ENCODE assay signal across 1 cellular context in genomic region chr10:93445097-93445960, GRCh38.
A peak's percentile ranks its signal among the peaks of the same experiment; 100 is the strongest.
TF ChIP-seq lines count a peak whose summit lies in the region.

No MANE protein-coding gene starts in this region.

TF ChIP-seq in HepG2, 621 proteins besides CTCF, POLR2A, EP300 and RAD21 (continued from another document and continues in another):
- 0 out of 2 replicates have a peak, but pooled peaks have one; percentile 8 for TF ChIP-seq ZNF281 (CRISPR knock-in tag; IDR thresholded peaks at IDR 0.05; ENCODE audit: borderline replicate concordance)
- peak; percentile 87 for TF ChIP-seq SAP130 (CRISPR knock-in tag; IDR thresholded peaks at IDR 0.05; ENCODE audit: low read depth)
- TF ChIP-seq ATF2 (CRISPR knock-in tag; IDR thresholded peaks at IDR 0.05), result 0 out of 2 replicates have a peak, but pooled peaks have one; percentile 17
- TF ChIP-seq RXRA (CRISPR knock-in tag; IDR thresholded peaks at IDR 0.05), result peak; percentile 40; the same call in 1 of the 2 replicates
- peak; percentile 73 for TF ChIP-seq ZNF331 (CRISPR knock-in tag; IDR thresholded peaks at IDR 0.05)
- 0 out of 2 replicates have a peak, but pooled peaks have one; percentile 38 for TF ChIP-seq ELF1 (CRISPR knock-in tag; IDR thresholded peaks at IDR 0.05)
- peak; percentile 31; the same call in 1 of the 2 replicates for TF ChIP-seq PAXIP1 (CRISPR knock-in tag; conservative IDR thresholded peaks at IDR 0.05)
- TF ChIP-seq FOXJ3 (CRISPR knock-in tag; IDR thresholded peaks at IDR 0.05; ENCODE audit: borderline replicate concordance), result peak; percentile 94
- TF ChIP-seq ZKSCAN8 (CRISPR knock-in tag; IDR thresholded peaks at IDR 0.05; ENCODE audit: borderline replicate concordance), result peak; percentile 52; the same call in 1 of the 2 replicates
- no peak for TF ChIP-seq GFI1 (CRISPR knock-in tag; IDR thresholded peaks at IDR 0.05; ENCODE audit: borderline replicate concordance)
- peak; percentile 52; the same call in 1 of the 2 replicates for TF ChIP-seq DRAP1 (CRISPR knock-in tag; IDR thresholded peaks at IDR 0.05)
- no peak for TF ChIP-seq RNF2 (conservative IDR thresholded peaks at IDR 0.05; ENCODE audit: low read depth)
- TF ChIP-seq ZNF362 (CRISPR knock-in tag; IDR thresholded peaks at IDR 0.05; ENCODE audit: borderline replicate concordance), result no peak
- peak; percentile 24; the same call in 1 of the 2 replicates for TF ChIP-seq USF2 (IDR thresholded peaks at IDR 0.05; ENCODE audit: low read depth, low read length)
- TF ChIP-seq USF2 (CRISPR knock-in tag; IDR thresholded peaks at IDR 0.05; ENCODE audit: borderline replicate concordance), result peak; percentile 52; the same call in 1 of the 2 replicates
- TF ChIP-seq CREBL2 (CRISPR knock-in tag; IDR thresholded peaks at IDR 0.05; ENCODE audit: borderline replicate concordance), result no peak
- TF ChIP-seq TRAFD1 (CRISPR knock-in tag; IDR thresholded peaks at IDR 0.05; ENCODE audit: borderline replicate concordance), result no peak
- TF ChIP-seq ZMAT5 (CRISPR knock-in tag; IDR thresholded peaks at IDR 0.05; ENCODE audit: borderline replicate concordance, low read depth), result no peak
- no peak for TF ChIP-seq ZNF512 (CRISPR knock-in tag; IDR thresholded peaks at IDR 0.05)
- peak; percentile 82; the same call in 1 of the 2 replicates for TF ChIP-seq CHD4 (IDR thresholded peaks at IDR 0.05; ENCODE audit: borderline replicate concordance, low read length)
- peak; percentile 31; the same call in 1 of the 2 replicates for TF ChIP-seq HOXA3 (CRISPR knock-in tag; IDR thresholded peaks at IDR 0.05)
- peak; percentile 43; the same call in 1 of the 2 replicates for TF ChIP-seq BHLHE40 (IDR thresholded peaks at IDR 0.05; ENCODE audit: low read length)
- peak; percentile 84; the same call in 1 of the 2 replicates for TF ChIP-seq THAP9 (CRISPR knock-in tag; IDR thresholded peaks at IDR 0.05; ENCODE audit: borderline replicate concordance)
- no peak; the same call in 1 of the 2 replicates for TF ChIP-seq MYPOP (CRISPR knock-in tag; IDR thresholded peaks at IDR 0.05)
- TF ChIP-seq ZBTB26 (CRISPR knock-in tag; IDR thresholded peaks at IDR 0.05; ENCODE audit: borderline replicate concordance), result peak; percentile 40; the same call in 1 of the 2 replicates
- TF ChIP-seq JUNB (CRISPR knock-in tag; IDR thresholded peaks at IDR 0.05; ENCODE audit: borderline replicate concordance), result no peak
- TF ChIP-seq ZSCAN31 (CRISPR knock-in tag; IDR thresholded peaks at IDR 0.05; ENCODE audit: low read depth), result 0 out of 2 replicates have a peak, but pooled peaks have one; percentile 75
